In the genomic region with DNA sequence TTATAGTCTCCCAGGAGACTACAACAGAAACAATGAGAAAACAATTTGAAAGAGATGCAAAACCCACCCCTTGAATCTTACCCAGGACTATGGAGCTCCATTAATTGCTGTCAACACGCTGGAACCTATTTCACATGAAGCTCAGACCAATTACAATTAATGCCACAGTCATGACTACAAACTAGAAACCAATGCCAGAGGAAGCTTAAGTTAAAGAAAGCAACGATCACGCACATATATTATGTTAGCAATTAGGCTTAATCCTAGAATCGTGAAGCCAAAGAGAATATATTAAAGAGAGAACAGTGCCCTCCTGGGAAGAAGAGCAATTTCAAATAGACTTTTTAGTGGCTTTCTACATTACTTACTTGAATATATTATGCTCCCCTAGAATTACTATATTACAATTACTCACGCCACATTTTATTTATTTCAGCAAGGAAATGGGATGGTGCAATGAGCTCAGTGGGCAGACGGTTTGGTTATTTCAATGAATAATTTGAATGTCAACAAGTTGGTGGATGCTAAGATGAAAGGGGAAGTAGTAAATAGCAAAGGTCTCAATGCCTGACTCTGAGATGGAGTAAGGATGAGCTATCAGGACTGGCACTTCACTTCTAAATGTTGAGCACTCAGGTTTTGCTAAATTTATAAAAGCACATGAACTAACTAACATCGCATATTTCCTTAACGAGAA, we compare ENCODE assay signal across 21 cellular contexts.
DNase-seq lines count a peak whose midpoint lies in the region; ATAC-seq and TF ChIP-seq lines count a peak whose summit lies in the region.
"Had no signal": no experiment of that assay in that cellular context is flagged by ENCODE, and none has a peak within 500 bp of the region (broad histone marks: within the 10 kb centered on the region; RNA-seq: fewer than 3 reads in every experiment).

No MANE protein-coding gene starts in this region.

- H3K4me1 Mint-ChIP-seq in HFFc6 (ENCODE audit: low read depth): peaks cover 80% of the 10 kb centered on the region

- no peaks in the 10 kb centered on the region; the same call in 1 of the 2 replicates for H3K27me3 Mint-ChIP-seq in HFFc6 (ENCODE audit: insufficient read depth)

- peak overlapping the region; percentile 76 for H3K27ac Mint-ChIP-seq in HFFc6
- H3K27ac Mint-ChIP-seq: T-helper 1 cell treated with Interleukin-12 subunit alpha and Interleukin-12 subunit beta and Interleukin-4 antibody, amounts not matched to agents 30 μg/mL and 1 μg/mL, for 36 hours had no signal

- peaks cover 11% of the 10 kb centered on the region for H3K9me3 Mint-ChIP-seq in HFFc6
- H3K9me3 Mint-ChIP-seq: T-helper 1 cell treated with Interleukin-12 subunit alpha and Interleukin-12 subunit beta and Interleukin-4 antibody, amounts not matched to agents 30 μg/mL and 1 μg/mL, for 36 hours had no signal

- ATAC-seq in HG03280 (IDR thresholded peaks at IDR 0.05; ENCODE audit: unreplicated experiment): no peak
- ATAC-seq: mucosa of descending colon had no signal

- peaks cover 52% of the 10 kb centered on the region for H3K36me3 Mint-ChIP-seq in HFFc6 (ENCODE audit: low read depth)

- DNase-seq in AG09309 (ENCODE audit: low read depth) (peak; percentile 80), HFFc6 (no peak), NCI-H69 (lab: John Stamatoyannopoulos, UW) (peak; percentile 35), germinal center (ENCODE audit: low spot score) (peak; percentile 9), superior temporal gyrus (ENCODE audit: extremely low spot score) (no peak), mesenteric fat pad (ENCODE audit: low spot score) (no peak)
- DNase-seq in effector CD4-positive, alpha-beta T cell: no peak
- DNase-seq: activated gamma-delta T cell treated with Interleukin-2 at 50 U/mL for 16 hours, dorsolateral prefrontal cortex, glutamatergic neuron, left lung, mucosa of descending colon, NCI-H2107, spleen had no signal

- TF ChIP-seq CTCF in AG09309 (IDR thresholded peaks at IDR 0.05; ENCODE audit: control insufficient read depth, insufficient read depth, low read depth, low read length, missing control alignments) (no peak), HFFc6 (IDR thresholded peaks at IDR 0.05) (no peak)

- H3K4me3 ChIP-seq in AG09309 (ENCODE audit: control insufficient read depth, low read depth, low read length): no peak overlapping the region
- H3K4me3 ChIP-seq: dorsolateral prefrontal cortex, HAP-1, left lung, mucosa of descending colon, prostate gland, SJSA1, spleen, vagina had no signal

- H3K4me3 Mint-ChIP-seq in HFFc6: no peak overlapping the region
- H3K4me3 Mint-ChIP-seq: neural crest cell; T-helper 1 cell treated with Interleukin-12 subunit alpha and Interleukin-12 subunit beta and Interleukin-4 antibody, amounts not matched to agents 30 μg/mL and 1 μg/mL, for 36 hours had no signal

Comparison
In these comparisons a context has a peak if more than half of its experiments do, and no peak if none do; other contexts are left out.
1. DNase-seq: peak in AG09309 (single experiment), NCI-H69 (single experiment) and germinal center (single experiment); none in HFFc6 (single experiment), superior temporal gyrus (single experiment), effector CD4-positive, alpha-beta T cell (single experiment) and mesenteric fat pad (single experiment).